In genomic region chr4:112284166-112284565, GRCh38 we compare ENCODE assay signal across 8 cellular contexts. TPM values are rescaled to one million over a fixed set of nuclear protein-coding genes. Genes with fewer than 3 reads are reported as not detected.
DNase-seq lines count a peak whose midpoint lies in the region; ATAC-seq and TF ChIP-seq lines count a peak whose summit lies in the region.

No MANE protein-coding gene starts in this region.

- H3K4me3 ChIP-seq in ACC112 (ENCODE audit: low read depth, low read length): peak overlapping the region; percentile 91
- H3K4me3 ChIP-seq in GM23338: no peak overlapping the region
- H3K4me3 ChIP-seq in lung: peak overlapping the region; percentile 18

- no peak overlapping the region for H3K27ac Mint-ChIP-seq in GM23338
- H3K27ac Mint-ChIP-seq in activated naive CD8-positive, alpha-beta T cell treated with anti-CD3 and anti-CD28 coated beads, Interleukin-2, amount 50 U/mL, for 24 hours: peak overlapping the region; percentile 93

- WGBS in lung, 2 donors: 16 to 27% methylated on average over 6 of the region's 6 CpGs

- no peaks in the 10 kb centered on the region for H3K9me3 ChIP-seq in lung (ENCODE audit: control insufficient read depth in 2 of 2, insufficient read depth in 1 of 2, low read length in 1 of 2)

- H3K27me3 ChIP-seq in ACC112 (ENCODE audit: insufficient read depth, low read length) (no peaks in the 10 kb centered on the region), GM23338 (ENCODE audit: insufficient read depth) (peaks cover 38% of the 10 kb centered on the region), lung (ENCODE audit: control insufficient read depth, insufficient read depth) (no peaks in the 10 kb centered on the region)

- H2AFZ ChIP-seq in ACC112 (ENCODE audit: low read length, unreplicated experiment): no peak overlapping the region
- no peak overlapping the region for H2AFZ ChIP-seq in GM23338

- H3K9me2 ChIP-seq in GM23338 (ENCODE audit: insufficient read depth): peaks cover 3% of the 10 kb centered on the region; the same call in 1 of the 2 replicates

- no peaks in the 10 kb centered on the region for H3K4me1 ChIP-seq in ACC112 (ENCODE audit: control insufficient read depth, insufficient read depth, low read length, unreplicated experiment)
- H3K4me1 ChIP-seq in GM23338 (ENCODE audit: insufficient read depth): peaks cover 5% of the 10 kb centered on the region; the same call in 1 of the 2 replicates
- H3K4me1 ChIP-seq in lung (ENCODE audit: control insufficient read depth in 2 of 2, insufficient read depth in 2 of 2, low read length in 2 of 2): peaks cover 1 to 4% of the 10 kb centered on the region in 2 donors

- H3K27ac ChIP-seq in ACC112 (ENCODE audit: low read depth, low read length) (no peak overlapping the region), GM23338 (ENCODE audit: low read depth) (no peak overlapping the region), lung (ENCODE audit: low read depth in 1 of 2, low read length in 1 of 2) (peak overlapping the region in 1 of 2 donors; percentile 0)

- H3K79me2 ChIP-seq in ACC112 (ENCODE audit: control insufficient read depth, insufficient read depth, low read length, unreplicated experiment) (peaks cover 24% of the 10 kb centered on the region), GM23338 (replicated peaks; ENCODE audit: insufficient read depth) (no peaks in the 10 kb centered on the region)

- no peak for TF ChIP-seq CTCF in GM23338 (conservative IDR thresholded peaks at IDR 0.05; ENCODE audit: low read depth in 2 of 2)
- no peak for TF ChIP-seq CTCF in lung (IDR thresholded peaks at IDR 0.05; ENCODE audit: control extremely low read depth, extremely low read depth)

- peaks cover 29% of the 10 kb centered on the region for H3K27me3 Mint-ChIP-seq in GM23338 (ENCODE audit: insufficient read depth, low read depth, poor library complexity)
- H3K27me3 Mint-ChIP-seq in activated naive CD8-positive, alpha-beta T cell treated with anti-CD3 and anti-CD28 coated beads, Interleukin-2, amount 50 U/mL, for 24 hours: no peaks in the 10 kb centered on the region

- H4K20me1 ChIP-seq in GM23338 (replicated peaks; ENCODE audit: insufficient read depth): no peaks in the 10 kb centered on the region

- H3K4me1 Mint-ChIP-seq in GM23338: peaks cover 23% of the 10 kb centered on the region
- H3K4me1 Mint-ChIP-seq in activated naive CD8-positive, alpha-beta T cell treated with anti-CD3 and anti-CD28 coated beads, Interleukin-2, amount 50 U/mL, for 24 hours: peaks cover 82% of the 10 kb centered on the region

- no peaks in the 10 kb centered on the region for H3K36me3 ChIP-seq in ACC112 (ENCODE audit: insufficient read depth, low read length)
- no peaks in the 10 kb centered on the region for H3K36me3 ChIP-seq in GM23338 (ENCODE audit: insufficient read depth)
- H3K36me3 ChIP-seq in lung (ENCODE audit: control insufficient read depth in 2 of 2, insufficient read depth in 2 of 2, low read length in 2 of 2): peaks cover 0 to 1% of the 10 kb centered on the region in 2 donors

- peak overlapping the region; percentile 78; the same call in 2 of the 3 replicates for H3K4me3 Mint-ChIP-seq in GM23338
- peak overlapping the region; percentile 95 for H3K4me3 Mint-ChIP-seq in activated naive CD8-positive, alpha-beta T cell treated with anti-CD3 and anti-CD28 coated beads, Interleukin-2, amount 50 U/mL, for 24 hours

- ATAC-seq in GM23338 (no peak), lung (ENCODE audit: insufficient read depth, low FRiP score) (no peak), GM21619 (IDR thresholded peaks at IDR 0.05; ENCODE audit: unreplicated experiment) (no peak)
- no peak for ATAC-seq in activated naive CD8-positive, alpha-beta T cell treated with anti-CD3 and anti-CD28 coated beads, Interleukin-2, amount 50 U/mL, for 24 hours

- H3K36me3 Mint-ChIP-seq in GM23338 (ENCODE audit: low read depth): peaks cover 11% of the 10 kb centered on the region; the same call in 2 of the 3 replicates
- H3K36me3 Mint-ChIP-seq in activated naive CD8-positive, alpha-beta T cell treated with anti-CD3 and anti-CD28 coated beads, Interleukin-2, amount 50 U/mL, for 24 hours (ENCODE audit: low read depth): peaks cover 34% of the 10 kb centered on the region

- no peak for DNase-seq in GM23338 (ENCODE audit: low spot score)
- no peak for DNase-seq in activated naive CD8-positive, alpha-beta T cell treated with anti-CD3 and anti-CD28 coated beads, Interleukin-2, amount 50 U/mL, for 24 hours
- DNase-seq in lung (ENCODE audit: low spot score): no peak
- DNase-seq in SIG-M5 treated with dmso at 0.1 percent for 504 hours (lab: John Stamatoyannopoulos, UW; ENCODE audit: unreplicated experiment): no peak
- no peak for DNase-seq in superior temporal gyrus (ENCODE audit: extremely low spot score)
- no peak for DNase-seq in NCI-H774 (lab: John Stamatoyannopoulos, UW)

- H3K9me3 Mint-ChIP-seq in GM23338: peaks cover 29% of the 10 kb centered on the region
- H3K9me3 Mint-ChIP-seq in activated naive CD8-positive, alpha-beta T cell treated with anti-CD3 and anti-CD28 coated beads, Interleukin-2, amount 50 U/mL, for 24 hours: no peaks in the 10 kb centered on the region

- H3K4me2 ChIP-seq in GM23338: peak overlapping the region; percentile 95; the same call in 1 of the 2 replicates

- H3F3A ChIP-seq in GM23338 (replicated peaks; ENCODE audit: low read depth): no peaks in the 10 kb centered on the region

TF ChIP-seq in GM23338, 12 proteins besides CTCF, POLR2A, EP300 and RAD21:
- TF ChIP-seq STAT1 (IDR thresholded peaks at IDR 0.05; ENCODE audit: unreplicated experiment) (no peak), POLR2AphosphoS5 (IDR thresholded peaks at IDR 0.05; ENCODE audit: low read depth) (no peak), EZH2phosphoT487 (IDR thresholded peaks at IDR 0.05; ENCODE audit: unreplicated experiment) (no peak), ETS1 (IDR thresholded peaks at IDR 0.05) (no peak), ZNF331 (CRISPR knock-in tag; IDR thresholded peaks at IDR 0.05; ENCODE audit: low read depth) (no peak)
TF ChIP-seq in GM23338: peak in this region for 0.

RNA-seq across cellular contexts. Expression of gene TIFA, which starts 1.5 kb away (rescaled TPM):
- 1.6 and 4.7 TPM in 2 replicates for total RNA-seq in GM23338 (2014; rRNA removed; shearing (Covaris generic))
- polyA plus RNA-seq in GM23338 (2016; fragmentation: Nextera tagmentation; extraction: Ambion mirVana): 1.5 and 2.6 TPM in 2 replicates
- 10 to 100 TPM in 1 of 2 donors, 1 to 10 TPM in 1; 9.0 to 17.6 TPM for total RNA-seq in lung
- 10 to 100 TPM in 1 of 2 donors, 1 to 10 TPM in 1; 5.8 to 23.8 TPM for polyA plus RNA-seq in lung

RNA-seq across cellular contexts. Expression of gene ALPK1, which starts 13.0 kb away (rescaled TPM):
- total RNA-seq in GM23338 (2014; rRNA removed; shearing (Covaris generic)): 0.49 and 2.0 TPM in 2 replicates
- polyA plus RNA-seq in GM23338 (2016; fragmentation: Nextera tagmentation; extraction: Ambion mirVana): 0.10 TPM in 1 of 2 replicates, not detected in the other
- 10 to 100 TPM; 26.3 to 57.2 TPM for total RNA-seq in lung
- polyA plus RNA-seq in lung: 10 to 100 TPM in 1 of 2 donors, 1 to 10 TPM in 1; 8.9 to 20.6 TPM

RNA-seq across cellular contexts. Expression of gene AP1AR, which starts 52.6 kb away (rescaled TPM):
- total RNA-seq in GM23338 (2014; rRNA removed; shearing (Covaris generic)): 25.5 and 28.0 TPM in 2 replicates
- 17.5 and 18.5 TPM in 2 replicates for polyA plus RNA-seq in GM23338 (2016; fragmentation: Nextera tagmentation; extraction: Ambion mirVana)
- total RNA-seq in lung: 10 to 100 TPM; 22.4 to 25.7 TPM
- 10 to 100 TPM; 12.8 to 16.0 TPM for polyA plus RNA-seq in lung
